Comparison of ENCODE assay signal across 35 cellular contexts in genomic region chr11:112469376-112469775, GRCh38.
"Had no signal": no experiment of that assay in that cellular context is flagged by ENCODE, and none has a peak within 500 bp of the region (broad histone marks: within the 10 kb centered on the region; RNA-seq: fewer than 3 reads in every experiment).

No MANE protein-coding gene starts in this region.

- H3K4me3 Mint-ChIP-seq: activated B cell treated with CpG ODN at 0.5 μM for 24 hours; activated CD4-positive, alpha-beta memory T cell treated with anti-CD3 and anti-CD28 coated beads for 36 hours; activated CD4-positive, alpha-beta T cell treated with anti-CD3 and anti-CD28 coated beads, Interleukin-2, amount 10 ng/mL, durations not matched to agents 24 days and 14 days; activated CD8-positive, alpha-beta T cell treated with anti-CD3 and anti-CD28 coated beads for 36 hours; activated naive CD4-positive, alpha-beta T cell treated with anti-CD3 and anti-CD28 coated beads for 36 hours; activated naive CD8-positive, alpha-beta T cell treated with anti-CD3 and anti-CD28 coated beads for 36 hours; activated T-cell treated with anti-CD3 and anti-CD28 coated beads, Interleukin-2, amount 50 U/mL, for 4 hours; activated T-cell treated with anti-CD3 and anti-CD28 coated beads, Interleukin-2, amount 50 U/mL, for 72 hours; activated T-helper 1 cell treated with anti-CD3 and anti-CD28 coated beads, Interleukin-12 subunit alpha, Interleukin-12 subunit beta, Interleukin-2, Interleukin-4 antibody, amounts not matched to agents 30 ng/mL and 10 ng/mL and 1 ng/mL, durations not matched to agents 14 hours and 24 hours and 36 hours; activated T-helper 17 cell treated with anti-CD3 and anti-CD28 coated beads, Interleukin-2, amount 50 U/mL, for 72 hours; T-helper 1 cell treated with Interleukin-12 subunit alpha and Interleukin-12 subunit beta and Interleukin-4 antibody, amounts not matched to agents 30 μg/mL and 1 μg/mL, for 36 hours; T-helper 2 cell treated with Interferon-gamma antibody and Interleukin-4, amounts not matched to agents 5 μg/mL and 100 μg/mL, for 36 hours had no signal

- H3K9me3 ChIP-seq: adrenal gland, body of pancreas, breast epithelium had no signal

- H3K9me3 Mint-ChIP-seq: activated B cell treated with CpG ODN at 0.5 μM for 24 hours; activated CD4-positive, alpha-beta memory T cell treated with anti-CD3 and anti-CD28 coated beads for 36 hours; activated CD4-positive, alpha-beta T cell treated with anti-CD3 and anti-CD28 coated beads, Interleukin-2, amount 10 ng/mL, durations not matched to agents 24 days and 14 days; activated CD8-positive, alpha-beta T cell treated with anti-CD3 and anti-CD28 coated beads for 36 hours; activated naive CD4-positive, alpha-beta T cell treated with anti-CD3 and anti-CD28 coated beads for 36 hours; activated naive CD4-positive, alpha-beta T cell treated with anti-CD3 and anti-CD28 coated beads, Interleukin-2, amount 50 U/mL, for 72 hours; activated naive CD8-positive, alpha-beta T cell treated with anti-CD3 and anti-CD28 coated beads for 36 hours; activated T-cell treated with anti-CD3 and anti-CD28 coated beads, Interleukin-2, amount 50 U/mL, for 4 hours; activated T-cell treated with anti-CD3 and anti-CD28 coated beads, Interleukin-2, amount 50 U/mL, for 72 hours; activated T-helper 1 cell treated with anti-CD3 and anti-CD28 coated beads, Interleukin-12 subunit alpha, Interleukin-12 subunit beta, Interleukin-2, Interleukin-4 antibody, amounts not matched to agents 30 ng/mL and 10 ng/mL and 1 ng/mL, durations not matched to agents 14 hours and 24 hours and 36 hours; activated T-helper 17 cell treated with anti-CD3 and anti-CD28 coated beads, Interleukin-2, amount 50 U/mL, for 72 hours; T-helper 1 cell treated with Interleukin-12 subunit alpha and Interleukin-12 subunit beta and Interleukin-4 antibody, amounts not matched to agents 30 μg/mL and 1 μg/mL, for 36 hours; T-helper 2 cell treated with Interferon-gamma antibody and Interleukin-4, amounts not matched to agents 5 μg/mL and 100 μg/mL, for 36 hours had no signal

- H3K27me3 ChIP-seq: adrenal gland, body of pancreas, brain microvascular endothelial cell, breast epithelium had no signal

- H3K36me3 ChIP-seq: adrenal gland, brain microvascular endothelial cell, breast epithelium had no signal

- H3K27ac ChIP-seq: adrenal gland, body of pancreas, brain microvascular endothelial cell, breast epithelium, VCaP had no signal

- H3K4me1 Mint-ChIP-seq: activated B cell treated with CpG ODN at 0.5 μM for 24 hours; activated CD4-positive, alpha-beta T cell treated with anti-CD3 and anti-CD28 coated beads, Interleukin-2, amount 10 ng/mL, durations not matched to agents 24 days and 14 days; activated T-helper 17 cell treated with anti-CD3 and anti-CD28 coated beads, Interleukin-2, amount 50 U/mL, for 72 hours had no signal

- H3K4me1 ChIP-seq: adrenal gland, body of pancreas, breast epithelium had no signal

- H3K27me3 Mint-ChIP-seq: activated CD4-positive, alpha-beta T cell treated with anti-CD3 and anti-CD28 coated beads, Interleukin-2, amount 10 ng/mL, durations not matched to agents 24 days and 14 days; activated naive CD8-positive, alpha-beta T cell treated with anti-CD3 and anti-CD28 coated beads for 36 hours had no signal

- H3K36me3 Mint-ChIP-seq: activated CD4-positive, alpha-beta memory T cell treated with anti-CD3 and anti-CD28 coated beads for 36 hours; activated naive CD4-positive, alpha-beta T cell treated with anti-CD3 and anti-CD28 coated beads, Interleukin-2, amount 50 U/mL, for 72 hours; activated naive CD8-positive, alpha-beta T cell treated with anti-CD3 and anti-CD28 coated beads for 36 hours had no signal

- H3K4me3 ChIP-seq: adrenal gland, body of pancreas, breast epithelium had no signal

- ATAC-seq: activated CD8-positive, alpha-beta T cell treated with anti-CD3 and anti-CD28 coated beads for 36 hours; activated naive CD4-positive, alpha-beta T cell treated with anti-CD3 and anti-CD28 coated beads, Interleukin-2, amount 50 U/mL, for 72 hours; activated T-cell treated with anti-CD3 and anti-CD28 coated beads, Interleukin-2, amount 50 U/mL, for 4 hours; activated T-cell treated with anti-CD3 and anti-CD28 coated beads, Interleukin-2, amount 50 U/mL, for 72 hours; activated T-helper 17 cell treated with anti-CD3 and anti-CD28 coated beads, Interleukin-2, amount 50 U/mL, for 72 hours; body of pancreas had no signal

- H3K27ac Mint-ChIP-seq: activated B cell treated with CpG ODN at 0.5 μM for 24 hours; activated CD4-positive, alpha-beta memory T cell treated with anti-CD3 and anti-CD28 coated beads for 36 hours; activated CD4-positive, alpha-beta T cell treated with anti-CD3 and anti-CD28 coated beads, Interleukin-2, amount 10 ng/mL, durations not matched to agents 24 days and 14 days; activated CD8-positive, alpha-beta T cell treated with anti-CD3 and anti-CD28 coated beads for 36 hours; activated naive CD4-positive, alpha-beta T cell treated with anti-CD3 and anti-CD28 coated beads for 36 hours; activated naive CD4-positive, alpha-beta T cell treated with anti-CD3 and anti-CD28 coated beads, Interleukin-2, amount 50 U/mL, for 72 hours; activated naive CD8-positive, alpha-beta T cell treated with anti-CD3 and anti-CD28 coated beads for 36 hours; activated T-cell treated with anti-CD3 and anti-CD28 coated beads, Interleukin-2, amount 50 U/mL, for 72 hours; activated T-helper 1 cell treated with anti-CD3 and anti-CD28 coated beads, Interleukin-12 subunit alpha, Interleukin-12 subunit beta, Interleukin-2, Interleukin-4 antibody, amounts not matched to agents 30 ng/mL and 10 ng/mL and 1 ng/mL, durations not matched to agents 14 hours and 24 hours and 36 hours; activated T-helper 17 cell treated with anti-CD3 and anti-CD28 coated beads, Interleukin-2, amount 50 U/mL, for 72 hours; T-helper 1 cell treated with Interleukin-12 subunit alpha and Interleukin-12 subunit beta and Interleukin-4 antibody, amounts not matched to agents 30 μg/mL and 1 μg/mL, for 36 hours; T-helper 2 cell treated with Interferon-gamma antibody and Interleukin-4, amounts not matched to agents 5 μg/mL and 100 μg/mL, for 36 hours had no signal

- DNase-seq: activated B cell treated with CpG ODN at 0.5 μM for 24 hours; activated CD4-positive, alpha-beta memory T cell treated with anti-CD3 and anti-CD28 coated beads for 36 hours; activated CD4-positive, alpha-beta T cell treated with anti-CD3 and anti-CD28 coated beads for 4 hours; activated CD4-positive, alpha-beta T cell treated with anti-CD3 and anti-CD28 coated beads, Interleukin-2, amount 10 ng/mL, durations not matched to agents 24 days and 14 days; activated CD4-positive, alpha-beta T cell treated with anti-CD3 and anti-CD28 coated beads, Interleukin-2, amount 50 U/mL, for 1 hour; activated CD4-positive, alpha-beta T cell treated with anti-CD3 and anti-CD28 coated beads, Interleukin-2, amount 50 U/mL, for 4 hours; activated CD4-positive, CD25-positive, alpha-beta regulatory T cell treated with anti-CD3 and anti-CD28 coated beads, Interleukin-2, amount 50 U/mL, for 72 hours; activated CD8-positive, alpha-beta memory T cell treated with anti-CD3 and anti-CD28 coated beads, Interleukin-2, amount 50 U/mL, for 4 hours; activated CD8-positive, alpha-beta T cell treated with anti-CD3 and anti-CD28 coated beads for 36 hours; activated effector memory CD4-positive, alpha-beta T cell treated with anti-CD3 and anti-CD28 coated beads, Interleukin-2, amount 50 U/mL, for 16 hours; activated gamma-delta T cell treated with Interleukin-2 at 50 U/mL for 16 hours; activated naive CD4-positive, alpha-beta T cell; activated naive CD4-positive, alpha-beta T cell treated with anti-CD3 and anti-CD28 coated beads for 36 hours; activated naive CD4-positive, alpha-beta T cell treated with anti-CD3 and anti-CD28 coated beads, Interleukin-2, amount 50 U/mL, for 16 hours; activated naive CD8-positive, alpha-beta T cell treated with anti-CD3 and anti-CD28 coated beads for 36 hours; activated T-cell treated with anti-CD3 and anti-CD28 coated beads for 4 hours; activated T-cell treated with anti-CD3 and anti-CD28 coated beads, Interleukin-2, amount 50 U/mL, for 1 hour; activated T-cell treated with anti-CD3 and anti-CD28 coated beads, Interleukin-2, amount 50 U/mL, for 4 hours; activated T-cell treated with anti-CD3 and anti-CD28 coated beads, Interleukin-2, amount 50 U/mL, for 72 hours; adrenal gland; amniotic stem cell; aorta; body of pancreas; brain microvascular endothelial cell; central memory CD4-positive, alpha-beta T cell; T-helper 1 cell; T-helper 2 cell; T-helper 9 cell had no signal
